In the genomic region with DNA sequence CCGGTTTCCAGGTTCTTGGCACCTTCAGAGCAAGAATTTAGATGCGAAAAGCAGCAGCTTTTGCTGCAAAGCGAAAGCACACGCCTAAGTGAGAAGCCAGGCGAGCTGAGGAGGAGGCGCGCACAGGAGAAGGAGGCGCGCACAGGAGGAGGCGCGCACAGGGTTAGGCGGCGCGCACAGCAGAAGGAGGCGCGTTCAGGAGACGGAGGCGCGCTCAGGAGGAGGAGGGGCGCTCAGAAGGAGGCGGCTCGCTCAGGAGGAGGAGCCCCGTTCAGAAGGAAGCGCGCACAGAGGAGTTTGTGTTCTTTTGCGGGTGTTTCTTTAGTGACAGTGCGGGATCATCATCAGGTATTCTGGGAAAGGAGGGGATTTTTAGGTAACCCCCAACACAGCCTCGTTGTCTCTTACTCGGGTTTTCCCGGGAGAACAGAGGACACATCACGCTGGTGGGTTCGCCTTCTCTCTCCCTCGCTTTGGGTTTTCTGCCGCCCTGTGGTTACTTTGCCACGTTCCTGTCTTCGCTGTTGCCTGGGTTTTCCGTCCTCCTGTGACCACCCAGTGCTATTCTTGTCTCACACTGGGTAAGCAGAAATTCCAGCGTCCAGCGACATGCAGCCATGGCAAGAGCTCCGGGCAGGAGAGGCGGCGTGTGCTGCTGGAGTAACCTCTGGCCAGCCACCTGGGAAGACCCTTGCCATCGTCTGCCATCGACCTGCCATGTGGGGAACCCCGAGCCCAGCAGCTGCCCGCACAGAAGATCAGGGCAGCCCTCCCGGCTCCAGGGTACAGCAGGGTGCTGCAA, we compare ENCODE assay signal across 8 cellular contexts. TPM values are rescaled to one million over a fixed set of nuclear protein-coding genes. Genes with fewer than 3 reads are reported as not detected.
DNase-seq lines count a peak whose midpoint lies in the region; ATAC-seq lines count a peak whose summit lies in the region.

No MANE protein-coding gene starts in this region.

- no peaks in the 10 kb centered on the region for H3K9me3 Mint-ChIP-seq in central memory CD8-positive, alpha-beta T cell

- H3K27me3 Mint-ChIP-seq in central memory CD8-positive, alpha-beta T cell, result no peaks in the 10 kb centered on the region

- peak overlapping the region; percentile 81 for H3K4me3 Mint-ChIP-seq in central memory CD8-positive, alpha-beta T cell

- H3K36me3 Mint-ChIP-seq in central memory CD8-positive, alpha-beta T cell (ENCODE audit: insufficient read depth), result no peaks in the 10 kb centered on the region

- peak overlapping the region; percentile 77 for H3K27ac Mint-ChIP-seq in central memory CD8-positive, alpha-beta T cell (ENCODE audit: low read depth)

- ATAC-seq in GM19324 (IDR thresholded peaks at IDR 0.05; ENCODE audit: low FRiP score, unreplicated experiment) (peak; percentile 85), HG03575 (IDR thresholded peaks at IDR 0.05; ENCODE audit: extremely low read depth, insufficient number of reproducible peaks, low FRiP score, unreplicated experiment) (peak; percentile 74), left lobe of liver (peak; percentile 94)
- ATAC-seq in activated CD4-positive, CD25-positive, alpha-beta regulatory T cell treated with anti-CD3 and anti-CD28 coated beads, Interleukin-2, amount 50 U/mL, for 24 hours, result peak; percentile 86 to 94
- ATAC-seq in central memory CD8-positive, alpha-beta T cell (replicated peaks; ENCODE audit: extremely low read depth, poor library complexity, severe bottlenecking), result peak; percentile 95

- DNase-seq in Ammon's horn (ENCODE audit: low spot score) (peak; percentile 87), left lobe of liver (ENCODE audit: low spot score) (peak; percentile 61), MV-4-11 (lab: John Stamatoyannopoulos, UW) (no peak)
- peak; percentile 46 to 68 for DNase-seq in central memory CD8-positive, alpha-beta T cell (ENCODE audit: low spot score in 2 of 2)
- DNase-seq in stimulated activated CD4-positive, alpha-beta T cell treated with anti-CD3 and anti-CD28 coated beads, Interleukin-4, amount 100 ng/mL, for 4 hours, result peak; percentile 50 to 63

- peaks cover 16% of the 10 kb centered on the region for H3K4me1 Mint-ChIP-seq in central memory CD8-positive, alpha-beta T cell

RNA-seq across cellular contexts. Expression of a gene that starts 47.0 kb away (rescaled TPM):
- 19.5 TPM for total RNA-seq in left lobe of liver

RNA-seq across cellular contexts. Expression of a gene that starts 47.1 kb away (rescaled TPM):
- 18.9 TPM for total RNA-seq in left lobe of liver
